23 cellular contexts compared by ENCODE assay signal in genomic region chr6:1399085-1399780, GRCh38. TPM values are rescaled to one million over a fixed set of nuclear protein-coding genes. Genes with fewer than 3 reads are reported as not detected.
"Had no signal": no experiment of that assay in that cellular context is flagged by ENCODE, and none has a peak within 500 bp of the region (broad histone marks: within the 10 kb centered on the region; RNA-seq: fewer than 3 reads in every experiment).

No MANE protein-coding gene starts in this region.

- H3K27ac Mint-ChIP-seq: activated CD4-positive, alpha-beta T cell treated with anti-CD3 and anti-CD28 coated beads for 36 hours; activated CD8-positive, alpha-beta T cell treated with anti-CD3 and anti-CD28 coated beads for 36 hours; activated naive CD4-positive, alpha-beta T cell treated with anti-CD3 and anti-CD28 coated beads, Interleukin-2, amount 10 ng/mL, durations not matched to agents 7 days and 5 days; activated naive CD8-positive, alpha-beta T cell treated with anti-CD3 and anti-CD28 coated beads for 36 hours; activated T-cell treated with anti-CD3 and anti-CD28 coated beads, Interleukin-2, amount 50 U/mL, for 72 hours; activated T-helper 2 cell treated with anti-CD3 and anti-CD28 coated beads, Interferon-gamma antibody, Interleukin-2, Interleukin-4, amounts not matched to agents 10 μg/mL and 5 μg/mL and 100 μg/mL, durations not matched to agents 14 hours and 24 hours and 36 hours had no signal

- H3K36me3 Mint-ChIP-seq: activated naive CD4-positive, alpha-beta T cell treated with anti-CD3 and anti-CD28 coated beads, Interleukin-2, amount 10 ng/mL, durations not matched to agents 7 days and 5 days; activated naive CD8-positive, alpha-beta T cell treated with anti-CD3 and anti-CD28 coated beads for 36 hours had no signal

- ATAC-seq: activated CD4-positive, alpha-beta T cell treated with anti-CD3 and anti-CD28 coated beads for 36 hours; activated CD8-positive, alpha-beta T cell treated with anti-CD3 and anti-CD28 coated beads for 36 hours; activated T-cell treated with anti-CD3 and anti-CD28 coated beads, Interleukin-2, amount 50 U/mL, for 72 hours had no signal

- H3K9me3 Mint-ChIP-seq: activated CD8-positive, alpha-beta T cell treated with anti-CD3 and anti-CD28 coated beads for 36 hours; activated naive CD4-positive, alpha-beta T cell treated with anti-CD3 and anti-CD28 coated beads, Interleukin-2, amount 10 ng/mL, durations not matched to agents 7 days and 5 days; activated naive CD8-positive, alpha-beta T cell treated with anti-CD3 and anti-CD28 coated beads for 36 hours; activated T-cell treated with anti-CD3 and anti-CD28 coated beads, Interleukin-2, amount 50 U/mL, for 72 hours; activated T-helper 2 cell treated with anti-CD3 and anti-CD28 coated beads, Interferon-gamma antibody, Interleukin-2, Interleukin-4, amounts not matched to agents 10 μg/mL and 5 μg/mL and 100 μg/mL, durations not matched to agents 14 hours and 24 hours and 36 hours had no signal

- H3K4me3 Mint-ChIP-seq: activated CD4-positive, alpha-beta T cell treated with anti-CD3 and anti-CD28 coated beads for 36 hours; activated CD8-positive, alpha-beta T cell treated with anti-CD3 and anti-CD28 coated beads for 36 hours; activated naive CD4-positive, alpha-beta T cell treated with anti-CD3 and anti-CD28 coated beads, Interleukin-2, amount 10 ng/mL, durations not matched to agents 7 days and 5 days; activated naive CD8-positive, alpha-beta T cell treated with anti-CD3 and anti-CD28 coated beads for 36 hours; activated T-cell treated with anti-CD3 and anti-CD28 coated beads, Interleukin-2, amount 50 U/mL, for 72 hours had no signal

- DNase-seq: activated CD4-positive, alpha-beta T cell treated with anti-CD3 and anti-CD28 coated beads for 36 hours; activated CD8-positive, alpha-beta memory T cell treated with anti-CD3 and anti-CD28 coated beads, Interleukin-2, amount 50 U/mL, for 4 hours; activated CD8-positive, alpha-beta T cell treated with anti-CD3 and anti-CD28 coated beads for 36 hours; activated gamma-delta T cell treated with Interleukin-2 at 50 U/mL for 16 hours; activated naive CD4-positive, alpha-beta T cell treated with anti-CD3 and anti-CD28 coated beads, Interleukin-2, amount 10 ng/mL, durations not matched to agents 7 days and 5 days; activated naive CD8-positive, alpha-beta T cell treated with anti-CD3 and anti-CD28 coated beads for 36 hours; activated T-cell treated with anti-CD3 and anti-CD28 coated beads, Interleukin-2, amount 50 U/mL, for 72 hours; brain microvascular endothelial cell; NCI-H1092; NCI-H1417 treated with DMSO at 0.1 percent for 48 hours; NCI-H1694; NCI-H2029; NCI-H2107; NCI-H2171 treated with DMSO at 0.1 percent for 48 hours; NCI-H226; NCI-H526 treated with DMSO at 0.1 percent for 48 hours; NCI-H82; SIG-M5 had no signal

- H3K4me3 ChIP-seq: cardiac muscle cell had no signal

- H3K27ac ChIP-seq: brain microvascular endothelial cell, cardiac muscle cell, VCaP had no signal

- H3K36me3 ChIP-seq: brain microvascular endothelial cell, cardiac muscle cell had no signal

RNA-seq across cellular contexts. Expression of gene FOXF2, which starts 9.9 kb away (rescaled TPM):
- total RNA-seq: activated CD4-positive, alpha-beta T cell treated with anti-CD3 and anti-CD28 coated beads for 36 hours; activated CD8-positive, alpha-beta T cell treated with anti-CD3 and anti-CD28 coated beads for 36 hours; activated naive CD8-positive, alpha-beta T cell treated with anti-CD3 and anti-CD28 coated beads for 36 hours; activated T-cell treated with anti-CD3 and anti-CD28 coated beads, Interleukin-2, amount 50 U/mL, for 72 hours; activated T-helper 2 cell treated with anti-CD3 and anti-CD28 coated beads, Interferon-gamma antibody, Interleukin-2, Interleukin-4, amounts not matched to agents 10 μg/mL and 5 μg/mL and 100 μg/mL, durations not matched to agents 14 hours and 24 hours and 36 hours; OCI-LY7; T-helper 2 cell treated with Interferon-gamma antibody and Interleukin-4, amounts not matched to agents 100 ng/mL and 5 ng/mL, for 36 hours had no signal
